In the genomic region with DNA sequence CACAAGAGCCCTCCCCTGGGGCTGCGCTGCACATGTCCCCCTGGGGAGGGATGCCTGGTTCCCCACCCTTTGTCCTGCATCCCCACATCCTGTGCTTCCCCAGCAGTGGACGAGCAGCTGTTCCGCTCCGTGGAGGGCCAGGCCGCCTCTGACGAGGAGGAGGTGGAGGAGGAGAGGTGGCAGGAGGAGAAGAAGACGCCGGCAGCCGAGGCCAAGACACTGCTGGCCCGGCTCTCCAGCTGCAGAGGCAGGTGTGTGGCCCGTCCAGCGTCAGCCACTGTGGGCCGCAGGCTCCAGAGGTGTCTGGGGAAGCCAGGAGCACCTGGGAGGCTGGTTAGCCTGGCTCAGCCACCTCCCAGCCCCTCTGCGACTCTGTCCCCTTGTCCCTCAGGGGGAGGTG, we compare ENCODE assay signal across 31 cellular contexts. TPM values are rescaled to one million over a fixed set of nuclear protein-coding genes. Genes with fewer than 3 reads are reported as not detected.
"Had no signal": no experiment of that assay in that cellular context is flagged by ENCODE, and none has a peak within 500 bp of the region (broad histone marks: within the 10 kb centered on the region; RNA-seq: fewer than 3 reads in every experiment).

No MANE protein-coding gene starts in this region.

- H3K9me3 ChIP-seq: right lobe of liver, spleen, testis, upper lobe of right lung, vagina had no signal

- H3K4me1 ChIP-seq: neural progenitor cell, parathyroid adenoma, psoas muscle, right lobe of liver, testis, tibial nerve, upper lobe of right lung had no signal

- H3K9ac ChIP-seq: neural progenitor cell, parathyroid adenoma had no signal

- H3K27ac ChIP-seq: dorsolateral prefrontal cortex, hepatocyte, neural progenitor cell, parathyroid adenoma, psoas muscle, right lobe of liver, testis, tibial nerve, upper lobe of right lung, vagina had no signal

- H3K4me2 ChIP-seq: hepatocyte, neural progenitor cell had no signal

- H2AFZ ChIP-seq: hepatocyte, neural progenitor cell, parathyroid adenoma had no signal

- ATAC-seq: left colon; natural killer cell treated with Interleukin-12 subunit alpha and Interleukin-12 subunit beta and Interleukin-15 and Interleukin-18, amount 100 ng/mL, for 72 hours; psoas muscle; right lobe of liver; stimulated activated naive B cell treated with anti-CD40 and anti-IgM and Interleukin-4, amounts not matched to agents 10 μg/mL and 1 μg/mL and 100 μg/mL, for 72 hours; stimulated activated naive CD8-positive, alpha-beta T cell treated with anti-CD3 and anti-CD28 coated beads, Interleukin-15, amount 100 ng/mL, for 72 hours had no signal

- H3K27me3 ChIP-seq: dorsolateral prefrontal cortex, hepatocyte, right lobe of liver, spleen, testis, tibial nerve, upper lobe of right lung, vagina had no signal

- DNase-seq: cortex of kidney; dorsolateral prefrontal cortex; effector CD8-positive, alpha-beta T cell; foreskin melanocyte; head of caudate nucleus; left colon; occipital lobe; psoas muscle; retina; right lobe of liver; spleen; stimulated activated CD4-positive, alpha-beta T cell treated with anti-CD3 and anti-CD28 coated beads, Interleukin-15, amount 100 ng/mL, for 24 hours; stimulated activated CD4-positive, alpha-beta T cell treated with anti-CD3 and anti-CD28 coated beads, Interleukin-1b, Interleukin-23, amount 100 ng/mL, for 48 hours; stimulated activated CD4-positive, alpha-beta T cell treated with anti-CD3 and anti-CD28 coated beads, Interleukin-4, amount 100 ng/mL, for 24 hours; stimulated activated naive B cell treated with anti-CD40 and anti-IgM and Interleukin-4, amounts not matched to agents 10 μg/mL and 1 μg/mL and 100 μg/mL, for 72 hours; stimulated activated naive CD8-positive, alpha-beta T cell treated with anti-CD3 and anti-CD28 coated beads, Interleukin-15, amount 100 ng/mL, for 72 hours; testis had no signal

- H3K36me3 ChIP-seq: neural progenitor cell, right lobe of liver, spleen, tibial nerve, vagina had no signal

- H3K4me3 ChIP-seq: dorsolateral prefrontal cortex, hepatocyte, neural progenitor cell, psoas muscle, right lobe of liver, spleen, testis, tibial nerve, upper lobe of right lung, vagina had no signal

RNA-seq across cellular contexts. Expression of a gene that starts 27.9 kb away (rescaled TPM):
- total RNA-seq: hepatocyte, kidney epithelial cell, lower leg skin, mucosa of gallbladder, myocyte, occipital lobe, psoas muscle, skeletal muscle tissue, subcutaneous adipose tissue, tibial nerve, vagina had no signal
- polyA plus RNA-seq: esophagus, hepatocyte had no signal

RNA-seq across cellular contexts. Expression of a gene that starts 31.6 kb away (rescaled TPM):
- total RNA-seq: kidney epithelial cell had no signal

RNA-seq across cellular contexts. Expression of a gene that starts 38.8 kb away (rescaled TPM):
- total RNA-seq: vagina had no signal
